In genomic region chr7:92259062-92259461, GRCh38 we compare ENCODE assay signal across 19 cellular contexts.
"Had no signal": no experiment of that assay in that cellular context is flagged by ENCODE, and none has a peak within 500 bp of the region (broad histone marks: within the 10 kb centered on the region; RNA-seq: fewer than 3 reads in every experiment).

No MANE protein-coding gene starts in this region.

- H3K27ac ChIP-seq: coronary artery, hepatocyte, neutrophil, pancreas, sigmoid colon, spleen, testis, tibial artery, upper lobe of left lung had no signal

- DNase-seq: dermis blood vessel endothelial cell; effector memory CD4-positive, alpha-beta T cell; head of caudate nucleus; left cardiac atrium; pancreas; sigmoid colon; spleen; stimulated activated CD4-positive, alpha-beta T cell treated with anti-CD3 and anti-CD28 coated beads, Interleukin-4, amount 100 ng/mL, for 4 hours; stimulated activated naive CD8-positive, alpha-beta T cell treated with anti-CD3 and anti-CD28 coated beads, Interleukin-15, Interleukin-2, amounts not matched to agents 100 U/mL and 50 U/mL, for 24 hours; substantia nigra; testis; tibial artery; upper lobe of left lung had no signal

- H3K4me2 ChIP-seq: hepatocyte had no signal

- ATAC-seq: natural killer cell treated with Interleukin-12 subunit alpha and Interleukin-12 subunit beta and Interleukin-15 and Interleukin-18, amount 100 ng/mL, for 72 hours; pancreas; stimulated activated naive CD8-positive, alpha-beta T cell treated with anti-CD3 and anti-CD28 coated beads, Interleukin-15, Interleukin-2, amounts not matched to agents 100 U/mL and 50 U/mL, for 24 hours had no signal

- H3K27me3 ChIP-seq: gastrocnemius medialis, hepatocyte, neutrophil, pancreas, sigmoid colon, spleen, testis, tibial artery, upper lobe of left lung had no signal

- H3K4me1 ChIP-seq: sigmoid colon, testis, upper lobe of left lung had no signal

- H3K9me3 ChIP-seq: gastrocnemius medialis, neutrophil, pancreas, sigmoid colon, testis, tibial artery, upper lobe of left lung had no signal

- H2AFZ ChIP-seq: hepatocyte had no signal

- H3K4me3 ChIP-seq: coronary artery, gastrocnemius medialis, hepatocyte, lung, pancreas, sigmoid colon, spleen, testis, tibial artery, upper lobe of left lung had no signal

- H3K36me3 ChIP-seq: gastrocnemius medialis, neutrophil, pancreas, sigmoid colon, upper lobe of left lung had no signal
